8 cellular contexts compared by ENCODE assay signal in genomic region chr6:89637960-89638319, GRCh38. TPM values are rescaled to one million over a fixed set of nuclear protein-coding genes. Genes with fewer than 3 reads are reported as not detected.
DNase-seq lines count a peak whose midpoint lies in the region; ATAC-seq and TF ChIP-seq lines count a peak whose summit lies in the region.

No MANE protein-coding gene starts in this region.

- H3K4me3 Mint-ChIP-seq in activated CD4-positive, alpha-beta T cell treated with anti-CD3 and anti-CD28 coated beads, Interleukin-2, amount 10 ng/mL, durations not matched to agents 24 days and 14 days, result peak overlapping the region; percentile 90

- H3K4me2 ChIP-seq in fibroblast of lung (ENCODE audit: extremely low read depth, insufficient read depth, low read length), result peak overlapping the region; percentile 29

- no peaks in the 10 kb centered on the region for H3K27me3 Mint-ChIP-seq in activated CD4-positive, alpha-beta T cell treated with anti-CD3 and anti-CD28 coated beads, Interleukin-2, amount 10 ng/mL, durations not matched to agents 24 days and 14 days

- peak overlapping the region; percentile 98 for H3K27ac Mint-ChIP-seq in activated CD4-positive, alpha-beta T cell treated with anti-CD3 and anti-CD28 coated beads, Interleukin-2, amount 10 ng/mL, durations not matched to agents 24 days and 14 days

- H3K79me2 ChIP-seq in fibroblast of lung (ENCODE audit: control insufficient read depth, insufficient read depth, low read length), result peaks cover 2% of the 10 kb centered on the region

- DNase-seq in activated CD4-positive, alpha-beta T cell treated with anti-CD3 and anti-CD28 coated beads, Interleukin-2, amount 10 ng/mL, durations not matched to agents 24 days and 14 days, result no peak
- no peak for DNase-seq in activated CD4-positive, alpha-beta T cell treated with anti-CD3 and anti-CD28 coated beads for 48 hours
- DNase-seq in Peyer's patch, result no peak
- no peak for DNase-seq in fibroblast of lung (ENCODE audit: low read depth in 2 of 2)
- DNase-seq in sigmoid colon, result no peak
- DNase-seq in DMS79 treated with DMSO at 0.1 percent for 48 hours (lab: John Stamatoyannopoulos, UW), result no peak
- DNase-seq in iPS-NIHi7 (ENCODE audit: extremely low spot score), result no peak

- H3K36me3 Mint-ChIP-seq in activated CD4-positive, alpha-beta T cell treated with anti-CD3 and anti-CD28 coated beads, Interleukin-2, amount 10 ng/mL, durations not matched to agents 24 days and 14 days (ENCODE audit: low read depth), result peaks cover 43% of the 10 kb centered on the region

- H4K20me1 ChIP-seq in fibroblast of lung (ENCODE audit: control insufficient read depth, extremely low read depth, insufficient read depth, low read length), result no peaks in the 10 kb centered on the region

- H3K27me3 ChIP-seq in Peyer's patch, result no peaks in the 10 kb centered on the region
- H3K27me3 ChIP-seq in fibroblast of lung (ENCODE audit: control insufficient read depth, insufficient read depth, low read length), result no peaks in the 10 kb centered on the region
- H3K27me3 ChIP-seq in sigmoid colon, result no peaks in the 10 kb centered on the region

- H3K9ac ChIP-seq in fibroblast of lung (ENCODE audit: insufficient read depth, low read length), result peak overlapping the region; percentile 88

- peak overlapping the region; percentile 54 for H2AFZ ChIP-seq in fibroblast of lung (ENCODE audit: low read length)

- intact Hi-C loops in activated CD4-positive, alpha-beta T cell treated with anti-CD3 and anti-CD28 coated beads, Interleukin-2, amount 10 ng/mL, durations not matched to agents 24 days and 14 days (cut with micrococcal nuclease), result loop anchor here (1.0 to 2.0 kb wide), 6 partner anchors 205 to 949 kb away; partner anchors contain the start of genes ANKRD6, MAP3K7, PNRC1 and RNGTT
- intact Hi-C loops in sigmoid colon (cut with DNase I), result loop anchor here (5.0 kb wide), 2 partner anchors 189 to 1936 kb away; partner anchors contain the start of genes AKIRIN2 and CASP8AP2

- H3K9me3 ChIP-seq in Peyer's patch (no peaks in the 10 kb centered on the region), fibroblast of lung (ENCODE audit: control insufficient read depth, insufficient read depth, low read depth, low read length) (no peaks in the 10 kb centered on the region), sigmoid colon (no peaks in the 10 kb centered on the region)

- TF ChIP-seq CTCF in Peyer's patch (IDR thresholded peaks at IDR 0.05) (no peak), fibroblast of lung (conservative IDR thresholded peaks at IDR 0.05 in 1 of 2, IDR thresholded peaks at IDR 0.05 in 1 of 2; ENCODE audit: low read depth in 1 of 2, low read length in 2 of 2) (no peak), sigmoid colon (IDR thresholded peaks at IDR 0.05) (no peak)

- no peak for TF ChIP-seq POLR2A in Peyer's patch (IDR thresholded peaks at IDR 0.05)
- no peak for TF ChIP-seq POLR2A in sigmoid colon (IDR thresholded peaks at IDR 0.05)

- ATAC-seq in HG03097 (IDR thresholded peaks at IDR 0.05; ENCODE audit: low FRiP score, unreplicated experiment), result no peak

- H3K27ac ChIP-seq in Peyer's patch (peak overlapping the region; percentile 83 to 94 (median 90)), fibroblast of lung (ENCODE audit: insufficient read depth, low read length) (peak overlapping the region; percentile 90), sigmoid colon (peak overlapping the region; percentile 88 to 93 (median 92))

- H3K36me3 ChIP-seq in Peyer's patch, result peaks cover 0 to 9% (median 0%) of the 10 kb centered on the region in 3 donors
- peaks cover 2% of the 10 kb centered on the region for H3K36me3 ChIP-seq in fibroblast of lung (ENCODE audit: control insufficient read depth, insufficient read depth, low read length)
- H3K36me3 ChIP-seq in sigmoid colon, result peaks cover 0 to 24% (median 3%) of the 10 kb centered on the region in 4 donors

- no peaks in the 10 kb centered on the region for H3K9me3 Mint-ChIP-seq in activated CD4-positive, alpha-beta T cell treated with anti-CD3 and anti-CD28 coated beads, Interleukin-2, amount 10 ng/mL, durations not matched to agents 24 days and 14 days

- WGBS in sigmoid colon, 2 donors, result 4 to 14% methylated on average over 7 of the region's 7 CpGs

- peak overlapping the region; percentile 56 to 87 (median 68) for H3K4me3 ChIP-seq in Peyer's patch
- peak overlapping the region; percentile 57 to 94 (median 73) for H3K4me3 ChIP-seq in fibroblast of lung (replicated peaks in 1 of 4; ENCODE audit: control extremely low read depth in 1 of 4, insufficient read depth in 1 of 4, low read depth in 3 of 4, low read length in 4 of 4)
- H3K4me3 ChIP-seq in sigmoid colon, result peak overlapping the region; percentile 54 to 78 (median 64)

- no peak for TF ChIP-seq EP300 in sigmoid colon (IDR thresholded peaks at IDR 0.05)

- peaks cover 26% of the 10 kb centered on the region for H3K4me1 Mint-ChIP-seq in activated CD4-positive, alpha-beta T cell treated with anti-CD3 and anti-CD28 coated beads, Interleukin-2, amount 10 ng/mL, durations not matched to agents 24 days and 14 days

- H3K4me1 ChIP-seq in Peyer's patch, result peaks cover 0 to 6% (median 3%) of the 10 kb centered on the region in 4 donors
- H3K4me1 ChIP-seq in fibroblast of lung (ENCODE audit: control insufficient read depth, extremely low read depth, insufficient read depth, low read length), result peaks cover 3% of the 10 kb centered on the region
- peaks cover 0 to 18% (median 16%) of the 10 kb centered on the region in 4 donors for H3K4me1 ChIP-seq in sigmoid colon

RNA-seq across cellular contexts. Expression of gene LYRM2, which starts 0.6 kb away (rescaled TPM):
- total RNA-seq in activated CD4-positive, alpha-beta T cell treated with anti-CD3 and anti-CD28 coated beads, Interleukin-2, amount 10 ng/mL, durations not matched to agents 24 days and 14 days, result 29.4 and 33.7 TPM in 2 replicates
- total RNA-seq in Peyer's patch, result 10 to 100 TPM; 10.3 to 24.8 (median 11.5) TPM
- 23.4 and 27.4 TPM in 2 replicates for total RNA-seq in fibroblast of lung
- 57.4 and 66.1 TPM in 2 replicates for polyA plus RNA-seq in fibroblast of lung
- polyA plus RNA-seq in fibroblast of lung (2012), result 37.2 and 39.8 TPM in 2 replicates
- 2.0 and 5.2 TPM in 2 replicates for polyA minus RNA-seq in fibroblast of lung (ENCODE audit: low replicate concordance)
- total RNA-seq in sigmoid colon, result 10 to 100 TPM; 15.0 to 33.3 (median 21.3) TPM
- 10 to 100 TPM; 25.5 to 39.6 (median 28.7) TPM for polyA plus RNA-seq in sigmoid colon
